In genomic region chr14:52801014-52801708, GRCh38 we compare ENCODE assay signal across 1 cellular context.
TF ChIP-seq lines count a peak whose summit lies in the region.

No MANE protein-coding gene starts in this region.

TF ChIP-seq in GM12878, 131 proteins besides CTCF, POLR2A, EP300 and RAD21 (continued from another document):
- no peak for TF ChIP-seq FOS (IDR thresholded peaks at IDR 0.05; ENCODE audit: borderline replicate concordance, extremely low read depth, insufficient read length)
- no peak for TF ChIP-seq USF2 (IDR thresholded peaks at IDR 0.05; ENCODE audit: borderline replicate concordance, low read depth, low read length)
- TF ChIP-seq SMAD5 (IDR thresholded peaks at IDR 0.05; ENCODE audit: low read depth) = no peak
- no peak for TF ChIP-seq EZH2 (IDR thresholded peaks at IDR 0.05; ENCODE audit: borderline replicate concordance, control insufficient read depth, low read depth, low read length)
- TF ChIP-seq SMAD1 (IDR thresholded peaks at IDR 0.05; ENCODE audit: low read depth, partially characterized antibody) = no peak
- no peak for TF ChIP-seq ASH2L (IDR thresholded peaks at IDR 0.05; ENCODE audit: borderline replicate concordance, low read depth)
- TF ChIP-seq FOXK2 (IDR thresholded peaks at IDR 0.05) = no peak
- no peak for TF ChIP-seq MTA2 (IDR thresholded peaks at IDR 0.05; ENCODE audit: low read depth)
- no peak for TF ChIP-seq RAD51 (IDR thresholded peaks at IDR 0.05)
- TF ChIP-seq ZNF622 (IDR thresholded peaks at IDR 0.05) = no peak
- no peak for TF ChIP-seq EGR1 (IDR thresholded peaks at IDR 0.05; ENCODE audit: borderline replicate concordance in 1 of 2, low read depth in 2 of 2, low read length in 2 of 2)
- TF ChIP-seq WRNIP1 (IDR thresholded peaks at IDR 0.05; ENCODE audit: borderline replicate concordance, low read depth, low read length) = no peak
- no peak for TF ChIP-seq PBX3 (IDR thresholded peaks at IDR 0.05; ENCODE audit: insufficient replicate concordance, low read depth, low read length)
- TF ChIP-seq CBX3 (IDR thresholded peaks at IDR 0.05; ENCODE audit: borderline replicate concordance, low read depth) = no peak
